Comparison of ENCODE assay signal across 17 cellular contexts in genomic region chr5:43711496-43711895, GRCh38.
DNase-seq lines count a peak whose midpoint lies in the region; ATAC-seq and TF ChIP-seq lines count a peak whose summit lies in the region.
"Had no signal": no experiment of that assay in that cellular context is flagged by ENCODE, and none has a peak within 500 bp of the region (broad histone marks: within the 10 kb centered on the region; RNA-seq: fewer than 3 reads in every experiment).

No MANE protein-coding gene starts in this region.

- no peaks in the 10 kb centered on the region for H3K27me3 ChIP-seq in GM23248 (replicated peaks; ENCODE audit: insufficient read depth)
- H3K27me3 ChIP-seq in SJSA1 (replicated peaks) = no peaks in the 10 kb centered on the region
- H3K27me3 ChIP-seq in foreskin keratinocyte = no peaks in the 10 kb centered on the region
- H3K27me3 ChIP-seq in HAP-1 (ENCODE audit: low read depth) = no peaks in the 10 kb centered on the region
- H3K27me3 ChIP-seq: esophagus squamous epithelium, tibial artery had no signal

- no peak for TF ChIP-seq CTCF in foreskin keratinocyte (conservative IDR thresholded peaks at IDR 0.05)

- no peaks in the 10 kb centered on the region for H3K9me3 ChIP-seq in GM23248 (ENCODE audit: low read depth)
- 0 out of 2 replicates have a peak, but pooled peaks cover 2% of the 10 kb centered on the region for H3K9me3 ChIP-seq in SJSA1 (replicated peaks)
- H3K9me3 ChIP-seq in HAP-1 = no peaks in the 10 kb centered on the region
- H3K9me3 ChIP-seq: esophagus squamous epithelium, tibial artery had no signal

- 90 to 91% methylated on average over 6 of the region's 6 CpGs for WGBS in GM23248 (ENCODE audit: low coverage in 1 of 2, low lambda C conversion rate in 2 of 2, missing lambda C conversion rate in 2 of 2), 2 experiments

- H3K9me2 ChIP-seq in GM23248 (ENCODE audit: insufficient read depth) = no peaks in the 10 kb centered on the region

- H3K4me2 ChIP-seq in GM23248 (ENCODE audit: unreplicated experiment) = peak overlapping the region; percentile 14

- H3K9ac ChIP-seq in GM23248 = no peak overlapping the region

- H3K36me3 ChIP-seq in GM23248 (ENCODE audit: low read depth) (no peaks in the 10 kb centered on the region), SJSA1 (peaks cover 2% of the 10 kb centered on the region), HAP-1 (replicated peaks) (peaks cover 2% of the 10 kb centered on the region)

- H3K27ac ChIP-seq in GM23248 (no peak overlapping the region), SJSA1 (peak overlapping the region; percentile 68), foreskin keratinocyte (no peak overlapping the region)
- H3K27ac ChIP-seq: esophagus squamous epithelium, tibial artery had no signal

- H2AFZ ChIP-seq in GM23248 = no peak overlapping the region

- in situ Hi-C loops in GM23248 (cut with MboI) (no loop called here), HAP-1 (cut with MboI; ENCODE audit: low sequenced_read_pairs) (no loop called here)

- peak; percentile 52 for DNase-seq in 8988T
- peak; percentile 11 for DNase-seq in GM23248
- DNase-seq in SJSA1 (ENCODE audit: low read depth in 1 of 2, low spot score in 2 of 2) = peak; percentile 65 to 78
- DNase-seq in foreskin keratinocyte = peak; percentile 29 to 72
- DNase-seq in HAP-1 (ENCODE audit: low spot score in 2 of 2) = no peak
- no peak for DNase-seq in stimulated activated naive CD4-positive, alpha-beta T cell (lab: John Stamatoyannopoulos, UW)
- DNase-seq: cortex of kidney; DMS153; esophagus squamous epithelium; Karpas-422; NCI-H1694 treated with DMSO at 0.1 percent for 48 hours; NCI-H774; stimulated activated CD8-positive, alpha-beta memory T cell treated with anti-CD3 and anti-CD28 coated beads, Interleukin-4, amount 100 ng/mL, for 48 hours; tibial artery had no signal

- no peaks in the 10 kb centered on the region for H4K20me1 ChIP-seq in GM23248 (ENCODE audit: insufficient read depth)

- H3F3A ChIP-seq in GM23248 (ENCODE audit: insufficient read depth) = no peaks in the 10 kb centered on the region

- H3K4me1 ChIP-seq in GM23248 (ENCODE audit: insufficient read depth) (peaks cover 5% of the 10 kb centered on the region; the same call in 1 of the 2 replicates), SJSA1 (replicated peaks) (peaks cover 16% of the 10 kb centered on the region), foreskin keratinocyte (no peaks in the 10 kb centered on the region), HAP-1 (no peaks in the 10 kb centered on the region)
- H3K4me1 ChIP-seq: esophagus squamous epithelium had no signal

- no peaks in the 10 kb centered on the region for H3K79me2 ChIP-seq in GM23248 (ENCODE audit: insufficient read depth)

- peak; percentile 61 for ATAC-seq in foreskin keratinocyte
- ATAC-seq in GM21723 (IDR thresholded peaks at IDR 0.05; ENCODE audit: unreplicated experiment) = no peak
- ATAC-seq in GM19035 (IDR thresholded peaks at IDR 0.05; ENCODE audit: unreplicated experiment) = no peak
- ATAC-seq: WTC11 had no signal

- H3K4me3 ChIP-seq in GM23248 (no peak overlapping the region), SJSA1 (no peak overlapping the region), HAP-1 (no peak overlapping the region)
- H3K4me3 ChIP-seq: esophagus squamous epithelium, tibial artery had no signal

Comparison
In these comparisons a context has a peak if more than half of its experiments do, and no peak if none do; other contexts are left out.
1. DNase-seq: peak in 8988T (single experiment), GM23248 (single experiment), SJSA1 (2 of 2) and foreskin keratinocyte (2 of 2); none in HAP-1 (0 of 2) and stimulated activated naive CD4-positive, alpha-beta T cell (0 of 6).